Comparison of ENCODE assay signal across 8 cellular contexts in the genomic region with DNA sequence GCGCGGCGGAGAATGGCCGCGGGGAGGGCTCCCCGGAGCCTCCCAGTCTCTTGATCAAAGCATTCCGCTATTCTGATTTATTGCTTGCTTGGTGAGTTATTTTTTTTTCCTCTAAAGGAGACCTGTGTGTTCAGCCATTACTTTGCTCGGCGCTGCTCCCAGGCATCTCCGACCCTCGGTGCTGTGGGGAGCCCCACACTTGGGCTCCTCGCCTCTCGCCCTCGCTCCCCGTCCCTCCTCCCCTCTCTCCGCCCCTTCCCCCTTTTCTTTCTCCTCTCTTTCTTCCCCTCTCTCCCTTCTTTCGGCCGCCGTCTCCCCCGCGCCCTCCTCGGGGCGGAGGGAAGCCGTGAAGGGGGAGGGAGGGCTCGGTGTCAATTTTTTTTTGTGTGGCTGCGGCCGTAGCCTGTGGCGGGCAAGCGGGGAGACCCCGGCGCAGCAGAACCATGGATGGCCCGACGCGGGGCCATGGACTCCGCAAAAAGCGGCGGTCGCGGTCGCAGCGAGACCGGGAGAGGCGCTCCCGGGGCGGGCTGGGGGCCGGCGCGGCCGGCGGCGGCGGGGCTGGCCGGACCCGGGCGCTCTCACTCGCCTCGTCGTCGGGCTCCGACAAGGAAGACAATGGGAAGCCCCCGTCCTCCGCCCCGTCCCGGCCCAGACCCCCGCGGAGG. TPM values are rescaled to one million over a fixed set of nuclear protein-coding genes. Genes with fewer than 3 reads are reported as not detected.
DNase-seq lines count a peak whose midpoint lies in the region; ATAC-seq, FAIRE-seq and TF ChIP-seq lines count a peak whose summit lies in the region.

No MANE protein-coding gene starts in this region.

- H3K27me3 Mint-ChIP-seq in IgD-negative memory B cell (peaks cover 2% of the 10 kb centered on the region), astrocyte (ENCODE audit: low read depth, unreplicated experiment) (peaks cover 3% of the 10 kb centered on the region)

- H2AFZ ChIP-seq in astrocyte (ENCODE audit: low read depth, low read length) (peak overlapping the region; percentile 61), keratinocyte (ENCODE audit: control insufficient read depth, low read length) (peak overlapping the region; percentile 30)

- peaks cover 5% of the 10 kb centered on the region for H3K4me1 ChIP-seq in astrocyte (ENCODE audit: insufficient read depth, low read length)
- H3K4me1 ChIP-seq in keratinocyte (ENCODE audit: control insufficient read depth, extremely low read depth, insufficient read depth, low read length) = peaks cover 8% of the 10 kb centered on the region
- peaks cover 24% of the 10 kb centered on the region for H3K4me1 ChIP-seq in stomach smooth muscle (ENCODE audit: control insufficient read depth, insufficient read depth, low read length)

- H4K20me1 ChIP-seq in astrocyte (ENCODE audit: insufficient read depth, low read length) = peaks cover 41% of the 10 kb centered on the region
- H4K20me1 ChIP-seq in keratinocyte (ENCODE audit: control insufficient read depth, extremely low read depth, insufficient read depth, low read length) = no peaks in the 10 kb centered on the region

- H3K9me1 ChIP-seq in keratinocyte (ENCODE audit: control insufficient read depth, extremely low read depth, insufficient read depth, low read length) = no peaks in the 10 kb centered on the region

- DNase-seq in COLO829 (ENCODE audit: low spot score) (peak; percentile 13), astrocyte (ENCODE audit: low read depth) (peak; percentile 8), keratinocyte (ENCODE audit: low read depth, low spot score) (no peak), EL (no peak)

- H3K79me2 ChIP-seq in astrocyte (ENCODE audit: insufficient read depth, low read length) (peaks cover 44% of the 10 kb centered on the region), keratinocyte (ENCODE audit: control insufficient read depth, insufficient read depth, low read length) (no peaks in the 10 kb centered on the region)

- H3K4me1 Mint-ChIP-seq in IgD-negative memory B cell = peaks cover 5 to 8% (median 7%) of the 10 kb centered on the region in 3 donors
- H3K4me1 Mint-ChIP-seq in astrocyte (ENCODE audit: low read depth, unreplicated experiment) = no peaks in the 10 kb centered on the region

- H3K27me3 ChIP-seq in astrocyte (ENCODE audit: insufficient read depth, low read length) (peaks cover 9% of the 10 kb centered on the region), keratinocyte (ENCODE audit: control insufficient read depth, extremely low read depth, insufficient read depth, low read length) (peaks cover 47% of the 10 kb centered on the region), stomach smooth muscle (ENCODE audit: control insufficient read depth in 1 of 2, insufficient read depth in 2 of 2, low read length in 2 of 2) (no peaks in the 10 kb centered on the region)

- H3K27ac Mint-ChIP-seq in IgD-negative memory B cell (peak overlapping the region in 2 of 3 donors; percentile 10 to 74), astrocyte (ENCODE audit: unreplicated experiment) (peak overlapping the region; percentile 84)

- H3K9me3 Mint-ChIP-seq in IgD-negative memory B cell = no peaks in the 10 kb centered on the region
- no peaks in the 10 kb centered on the region for H3K9me3 Mint-ChIP-seq in astrocyte (ENCODE audit: unreplicated experiment)

- FAIRE-seq in astrocyte (lab: Jason Lieb, UNC) (no peak), keratinocyte (lab: Jason Lieb, UNC) (no peak)

- H3K9me3 ChIP-seq in astrocyte (ENCODE audit: insufficient read depth, low read depth, low read length) (no peaks in the 10 kb centered on the region), keratinocyte (ENCODE audit: control insufficient read depth, low read depth, low read length) (no peaks in the 10 kb centered on the region), stomach smooth muscle (ENCODE audit: control insufficient read depth in 2 of 2, low read length in 2 of 2) (no peaks in the 10 kb centered on the region)

- H3K36me3 Mint-ChIP-seq in IgD-negative memory B cell (no peaks in the 10 kb centered on the region), astrocyte (ENCODE audit: low read depth, unreplicated experiment) (no peaks in the 10 kb centered on the region)

- no peak for TF ChIP-seq CTCF in astrocyte (IDR thresholded peaks at IDR 0.05; ENCODE audit: insufficient read depth, low read depth, low read length)
- no peak for TF ChIP-seq CTCF in keratinocyte (optimal IDR thresholded peaks at IDR 0.05 in 1 of 3, IDR thresholded peaks at IDR 0.05 in 1 of 3, conservative IDR thresholded peaks at IDR 0.05 in 1 of 3; ENCODE audit: extremely low read depth in 1 of 3, insufficient read depth in 2 of 3, low read length in 3 of 3)

- dilution Hi-C loops in keratinocyte (cut with MboI; ENCODE audit: extremely low pct_ligation_motif_present, low sequenced_read_pairs) = no loop called here

- peak overlapping the region; percentile 78 for H3K4me3 ChIP-seq in astrocyte (ENCODE audit: insufficient read depth, low read depth, low read length)
- peak overlapping the region; percentile 53 to 79 (median 76) for H3K4me3 ChIP-seq in keratinocyte (ENCODE audit: control insufficient read depth in 2 of 3, extremely low read depth in 1 of 3, insufficient read depth in 2 of 3, low read depth in 1 of 3, low read length in 3 of 3)
- peak overlapping the region; percentile 83 to 91 for H3K4me3 ChIP-seq in stomach smooth muscle (ENCODE audit: low read length in 2 of 2)

- H3K4me2 ChIP-seq in astrocyte (ENCODE audit: low read length) = peak overlapping the region; percentile 99
- peak overlapping the region; percentile 91 for H3K4me2 ChIP-seq in keratinocyte (ENCODE audit: control insufficient read depth, extremely low read depth, insufficient read depth, low read depth, low read length)

- no peak for ATAC-seq in GM21576 (IDR thresholded peaks at IDR 0.05; ENCODE audit: unreplicated experiment)
- ATAC-seq in HG03196 (IDR thresholded peaks at IDR 0.05; ENCODE audit: unreplicated experiment) = no peak

- peak overlapping the region; percentile 88 to 96 (median 90) for H3K4me3 Mint-ChIP-seq in IgD-negative memory B cell
- peak overlapping the region; percentile 96 for H3K4me3 Mint-ChIP-seq in astrocyte (ENCODE audit: unreplicated experiment)

- H3K36me3 ChIP-seq in astrocyte (ENCODE audit: insufficient read depth, low read length) (no peaks in the 10 kb centered on the region), keratinocyte (ENCODE audit: control insufficient read depth in 2 of 2, extremely low read depth in 1 of 2, insufficient read depth in 2 of 2, low read length in 2 of 2) (no peaks in the 10 kb centered on the region), stomach smooth muscle (ENCODE audit: control insufficient read depth in 2 of 2, insufficient read depth in 2 of 2, low read length in 2 of 2) (no peaks in the 10 kb centered on the region)

- H3K27ac ChIP-seq in astrocyte (ENCODE audit: low read depth, low read length) (no peak overlapping the region), keratinocyte (ENCODE audit: control insufficient read depth, insufficient read depth, low read length) (no peak overlapping the region), stomach smooth muscle (ENCODE audit: low read length) (peak overlapping the region; percentile 37)

- H3K9ac ChIP-seq in astrocyte (ENCODE audit: low read length) (peak overlapping the region; percentile 87), keratinocyte (ENCODE audit: control insufficient read depth, extremely low read depth, insufficient read depth, low read length) (no peak overlapping the region), stomach smooth muscle (ENCODE audit: low read length in 2 of 2) (peak overlapping the region; percentile 71 to 75)

RNA-seq across cellular contexts. Expression of a gene that starts 1.1 kb away (rescaled TPM):
- polyA plus RNA-seq in IgD-negative memory B cell (8.9 TPM), keratinocyte (3.7 to 4.7 TPM (median 3.8 TPM) in 3 replicates)
- 68.2 and 73.2 TPM in 2 replicates for total RNA-seq in astrocyte
- polyA plus RNA-seq in keratinocyte (2011; ENCODE audit: low read depth) = 7.7 TPM
- 2.5 and 3.8 TPM in 2 replicates for polyA plus RNA-seq in keratinocyte (2011; cell fraction: cytosol; rRNA removed)
- polyA plus RNA-seq in keratinocyte (2011; cell fraction: nucleus; rRNA removed) = 30.0 and 35.0 TPM in 2 replicates
- 13.5 and 20.1 TPM in 2 replicates for polyA plus RNA-seq in keratinocyte (2012; ENCODE audit: low replicate concordance)
- 14.3 to 44.6 TPM (median 25.2 TPM) in 3 replicates for polyA minus RNA-seq in keratinocyte
- polyA minus RNA-seq in keratinocyte (2011; cell fraction: cytosol; rRNA and poly(A)+ RNA removed) = 8.1 TPM
- polyA minus RNA-seq in keratinocyte (2011; cell fraction: nucleus; rRNA and poly(A)+ RNA removed) = 35.2 and 44.5 TPM in 2 replicates

Comparison
In these comparisons a context has a peak if more than half of its experiments do, and no peak if none do; other contexts are left out.
1. DNase-seq: peak in COLO829 (single experiment) and astrocyte (single experiment); none in keratinocyte (single experiment) and EL (single experiment).
2. Peak in every context shown above with its lines, with median percentiles within 50 percentile points of each other: H3K4me3 ChIP-seq.